In genomic region chr7:140049339-140050024, GRCh38 we compare ENCODE assay signal across 1 cellular context.
A peak's percentile ranks its signal among the peaks of the same experiment; 100 is the strongest.
TF ChIP-seq lines count a peak whose summit lies in the region.

No MANE protein-coding gene starts in this region.

TF ChIP-seq in HepG2, 621 proteins besides CTCF, POLR2A, EP300 and RAD21 (continued from another document and continues in another):
- TF ChIP-seq ZNF276 (CRISPR knock-in tag; IDR thresholded peaks at IDR 0.05; ENCODE audit: low read depth) (peak; percentile 90; the same call in 1 of the 2 replicates), ZNF772 (CRISPR knock-in tag; IDR thresholded peaks at IDR 0.05) (peak; percentile 78), CENPX (CRISPR knock-in tag; IDR thresholded peaks at IDR 0.05) (no peak), SOX5 (CRISPR knock-in tag; IDR thresholded peaks at IDR 0.05; ENCODE audit: borderline replicate concordance) (peak; percentile 94), CHD2 (IDR thresholded peaks at IDR 0.05; ENCODE audit: low read depth, low read length) (no peak), ZNF639 (CRISPR knock-in tag; conservative IDR thresholded peaks at IDR 0.05) (0 out of 2 replicates have a peak, but pooled peaks have one; percentile 36), SMAD3 (CRISPR knock-in tag; IDR thresholded peaks at IDR 0.05) (peak; percentile 93), TEAD3 (CRISPR knock-in tag; optimal IDR thresholded peaks at IDR 0.05; ENCODE audit: borderline replicate concordance) (peak; percentile 87), KLF13 (CRISPR knock-in tag; IDR thresholded peaks at IDR 0.05) (no peak), TAF1 (CRISPR knock-in tag; IDR thresholded peaks at IDR 0.05) (0 out of 2 replicates have a peak, but pooled peaks have one; percentile 31), DMAP1 (CRISPR knock-in tag; IDR thresholded peaks at IDR 0.05) (peak; percentile 67; the same call in 1 of the 2 replicates), ZNF792 (CRISPR knock-in tag; IDR thresholded peaks at IDR 0.05) (peak; percentile 91), ZBTB26 (CRISPR knock-in tag; IDR thresholded peaks at IDR 0.05; ENCODE audit: borderline replicate concordance) (peak; percentile 19; the same call in 1 of the 2 replicates), ZNF556 (CRISPR knock-in tag; IDR thresholded peaks at IDR 0.05; ENCODE audit: borderline replicate concordance) (peak; percentile 86), AGO1 (IDR thresholded peaks at IDR 0.05; ENCODE audit: low read depth, low read length, poor library complexity, severe bottlenecking) (no peak), GATA4 (IDR thresholded peaks at IDR 0.05; ENCODE audit: borderline replicate concordance, low read depth) (peak; percentile 91; the same call in 1 of the 2 replicates), TBP (CRISPR knock-in tag; IDR thresholded peaks at IDR 0.05) (no peak; the same call in 1 of the 2 replicates), MTA1 (CRISPR knock-in tag; IDR thresholded peaks at IDR 0.05; ENCODE audit: borderline replicate concordance) (peak; percentile 89; the same call in 1 of the 2 replicates), ZNF850 (CRISPR knock-in tag; conservative IDR thresholded peaks at IDR 0.05) (no peak), ZNF17 (CRISPR knock-in tag; IDR thresholded peaks at IDR 0.05) (0 out of 2 replicates have a peak, but pooled peaks have one; percentile 26), ZFP36L2 (CRISPR knock-in tag; IDR thresholded peaks at IDR 0.05) (no peak), PITX1 (CRISPR knock-in tag; IDR thresholded peaks at IDR 0.05) (peak; percentile 97), RBM22 (optimal IDR thresholded peaks at IDR 0.05; ENCODE audit: low read length) (no peak), SNAPC4 (CRISPR knock-in tag; IDR thresholded peaks at IDR 0.05) (no peak), ZNF777 (CRISPR knock-in tag; IDR thresholded peaks at IDR 0.05) (peak; percentile 55; the same call in 1 of the 2 replicates), SKI (IDR thresholded peaks at IDR 0.05; ENCODE audit: partially characterized antibody) (peak; percentile 92), ZNF678 (CRISPR knock-in tag; IDR thresholded peaks at IDR 0.05) (no peak), PRDM4 (CRISPR knock-in tag; IDR thresholded peaks at IDR 0.05; ENCODE audit: borderline replicate concordance) (no peak), ZBTB7B (CRISPR knock-in tag; IDR thresholded peaks at IDR 0.05) (peak; percentile 75), ZNF543 (CRISPR knock-in tag; IDR thresholded peaks at IDR 0.05) (peak; percentile 74; the same call in 1 of the 2 replicates), MZF1 (CRISPR knock-in tag; IDR thresholded peaks at IDR 0.05; ENCODE audit: borderline replicate concordance) (no peak), PBX3 (CRISPR knock-in tag; IDR thresholded peaks at IDR 0.05; ENCODE audit: borderline replicate concordance) (no peak), HNF4G (IDR thresholded peaks at IDR 0.05; ENCODE audit: borderline replicate concordance, low read depth, low read length) (peak; percentile 97), HNF4G (CRISPR knock-in tag; IDR thresholded peaks at IDR 0.05; ENCODE audit: borderline replicate concordance, low read depth) (peak; percentile 97), ZMYM3 (CRISPR knock-in tag; IDR thresholded peaks at IDR 0.05) (peak; percentile 69; the same call in 1 of the 2 replicates), MAZ (IDR thresholded peaks at IDR 0.05; ENCODE audit: borderline replicate concordance, low read depth, low read length) (no peak), MAZ (CRISPR knock-in tag; IDR thresholded peaks at IDR 0.05; ENCODE audit: low read depth) (peak; percentile 86), ZFP82 (CRISPR knock-in tag; IDR thresholded peaks at IDR 0.05; ENCODE audit: borderline replicate concordance) (no peak), PLSCR1 (CRISPR knock-in tag; IDR thresholded peaks at IDR 0.05; ENCODE audit: borderline replicate concordance) (no peak)
- TF ChIP-seq, protein P1, sequence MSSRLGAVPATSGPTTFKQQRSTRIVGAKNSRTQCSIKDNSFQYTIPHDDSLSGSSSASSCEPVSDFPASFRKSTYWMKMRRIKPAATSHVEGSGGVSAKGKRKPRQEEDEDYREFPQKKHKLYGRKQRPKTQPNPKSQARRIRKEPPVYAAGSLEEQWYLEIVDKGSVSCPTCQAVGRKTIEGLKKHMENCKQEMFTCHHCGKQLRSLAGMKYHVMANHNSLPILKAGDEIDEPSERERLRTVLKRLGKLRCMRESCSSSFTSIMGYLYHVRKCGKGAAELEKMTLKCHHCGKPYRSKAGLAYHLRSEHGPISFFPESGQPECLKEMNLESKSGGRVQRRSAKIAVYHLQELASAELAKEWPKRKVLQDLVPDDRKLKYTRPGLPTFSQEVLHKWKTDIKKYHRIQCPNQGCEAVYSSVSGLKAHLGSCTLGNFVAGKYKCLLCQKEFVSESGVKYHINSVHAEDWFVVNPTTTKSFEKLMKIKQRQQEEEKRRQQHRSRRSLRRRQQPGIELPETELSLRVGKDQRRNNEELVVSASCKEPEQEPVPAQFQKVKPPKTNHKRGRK (CRISPR knock-in tag; IDR thresholded peaks at IDR 0.05), result no peak
- TF ChIP-seq, protein P2, sequence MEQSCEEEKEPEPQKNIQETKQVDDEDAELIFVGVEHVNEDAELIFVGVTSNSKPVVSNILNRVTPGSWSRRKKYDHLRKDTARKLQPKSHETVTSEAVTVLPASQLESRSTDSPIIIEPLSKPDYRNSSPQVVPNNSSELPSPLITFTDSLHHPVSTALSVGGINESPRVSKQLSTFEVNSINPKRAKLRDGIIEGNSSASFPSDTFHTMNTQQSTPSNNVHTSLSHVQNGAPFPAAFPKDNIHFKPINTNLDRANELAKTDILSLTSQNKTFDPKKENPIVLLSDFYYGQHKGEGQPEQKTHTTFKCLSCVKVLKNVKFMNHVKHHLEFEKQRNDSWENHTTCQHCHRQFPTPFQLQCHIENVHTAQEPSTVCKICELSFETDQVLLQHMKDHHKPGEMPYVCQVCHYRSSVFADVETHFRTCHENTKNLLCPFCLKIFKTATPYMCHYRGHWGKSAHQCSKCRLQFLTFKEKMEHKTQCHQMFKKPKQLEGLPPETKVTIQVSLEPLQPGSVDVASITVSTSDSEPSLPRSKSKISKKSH (CRISPR knock-in tag; IDR thresholded peaks at IDR 0.05; ENCODE audit: borderline replicate concordance), result no peak
